ENCODE assay signal across 1 cellular context in the genomic region with DNA sequence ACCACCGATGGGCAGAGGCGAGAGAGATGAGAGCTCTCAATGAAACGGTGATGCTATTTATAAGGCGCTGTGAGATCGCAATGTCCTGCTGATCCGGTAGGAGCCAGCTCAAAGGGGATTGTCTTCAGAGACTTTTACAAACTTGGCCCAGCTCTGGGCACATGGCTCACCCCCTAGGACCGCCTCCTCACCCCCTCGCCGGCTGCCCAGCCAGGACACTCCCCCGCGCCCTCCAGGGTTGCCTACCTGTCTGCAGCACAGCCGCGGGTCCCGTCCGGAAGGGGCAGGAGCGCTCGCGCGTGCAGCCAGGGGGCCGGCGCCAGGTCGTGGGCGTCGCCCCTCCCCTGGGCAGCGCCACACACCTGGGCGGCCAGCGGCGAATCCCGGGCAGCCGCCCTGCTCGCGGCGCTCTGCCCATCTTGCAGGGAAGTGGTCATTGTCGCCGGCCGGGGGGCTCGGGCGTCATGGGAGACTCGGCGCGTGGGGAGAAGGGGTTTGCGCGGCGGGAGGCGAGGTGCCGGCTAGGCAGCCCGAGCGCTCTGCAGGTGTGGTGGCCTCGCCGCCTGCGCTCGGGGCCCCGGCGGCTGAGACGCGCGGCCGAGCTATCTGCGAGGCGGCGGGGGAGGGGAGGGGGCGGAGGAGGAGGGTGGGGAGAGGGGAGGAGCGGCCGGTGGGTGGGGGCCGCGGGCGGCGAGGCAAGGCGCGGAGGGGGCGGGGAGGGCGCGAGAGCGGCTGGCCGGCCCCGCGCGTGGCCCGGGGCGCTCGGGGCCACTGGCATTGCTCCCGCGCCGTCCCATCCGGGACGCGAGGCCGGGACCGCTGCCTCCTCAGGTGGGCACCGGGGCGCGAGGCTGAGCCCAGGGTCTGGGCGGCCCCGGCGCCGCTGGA.
TF ChIP-seq lines count a peak whose summit lies in the region.

TSS of gene GRB14 (minus strand) at position 610 of the 888 bp plus-strand sequence. CDS start at position 437, 173 bp downstream.

TF ChIP-seq in H1, 55 proteins besides CTCF, POLR2A, EP300 and RAD21:
- TF ChIP-seq RNF2 (IDR thresholded peaks at IDR 0.05; ENCODE audit: borderline replicate concordance, low read depth, low read length, missing control alignments, poor library complexity, severe bottlenecking) (no peak), MAX (IDR thresholded peaks at IDR 0.05) (peak; percentile 72), SAP30 (IDR thresholded peaks at IDR 0.05; ENCODE audit: insufficient read depth, insufficient replicate concordance, low read length) (no peak), TBP (IDR thresholded peaks at IDR 0.05; ENCODE audit: low read depth, low read length) (peak; percentile 69; the same call in 1 of the 2 replicates), ZNF274 (IDR thresholded peaks at IDR 0.05; ENCODE audit: borderline replicate concordance, extremely low read depth, low read length) (no peak), ATF3 (IDR thresholded peaks at IDR 0.05; ENCODE audit: insufficient read depth, low read depth, low read length) (no peak), HDAC2 (IDR thresholded peaks at IDR 0.05; ENCODE audit: borderline replicate concordance in 1 of 2, low read depth in 2 of 2, low read length in 2 of 2) (peak; percentile 7 to 79; a peak in 2 of 4 replicates), SIX5 (IDR thresholded peaks at IDR 0.05; ENCODE audit: low read depth, low read length) (no peak), EGR1 (IDR thresholded peaks at IDR 0.05; ENCODE audit: borderline replicate concordance, low read depth, low read length) (peak; percentile 54; the same call in 1 of the 2 replicates), NANOG (IDR thresholded peaks at IDR 0.05; ENCODE audit: insufficient read depth, low read depth, low read length, poor library complexity, severe bottlenecking) (no peak), SRF (IDR thresholded peaks at IDR 0.05; ENCODE audit: low read depth, low read length) (no peak), JUND (IDR thresholded peaks at IDR 0.05; ENCODE audit: low read length) (no peak), KDM4A (IDR thresholded peaks at IDR 0.05; ENCODE audit: low read depth, low read length, severe bottlenecking) (peak; percentile 80), EZH2 (IDR thresholded peaks at IDR 0.05; ENCODE audit: low read depth, low read length, severe bottlenecking) (no peak), TEAD4 (IDR thresholded peaks at IDR 0.05; ENCODE audit: low read depth, low read length) (no peak), POLR2AphosphoS5 (IDR thresholded peaks at IDR 0.05; ENCODE audit: low read depth, low read length) (peak; percentile 77; the same call in 1 of the 2 replicates), GABPA (IDR thresholded peaks at IDR 0.05; ENCODE audit: borderline replicate concordance, insufficient read depth, low read length) (no peak), TAF1 (IDR thresholded peaks at IDR 0.05; ENCODE audit: low read depth, low read length) (peak; percentile 63; the same call in 1 of the 2 replicates), BRCA1 (IDR thresholded peaks at IDR 0.05; ENCODE audit: low read depth, low read length) (no peak), SIRT6 (IDR thresholded peaks at IDR 0.05; ENCODE audit: low read length) (no peak), PHF8 (conservative IDR thresholded peaks at IDR 0.05; ENCODE audit: low read depth, low read length) (peak; percentile 74), ASH2L (IDR thresholded peaks at IDR 0.05; ENCODE audit: low read length) (peak; percentile 76)
- TF ChIP-seq, protein P1, sequence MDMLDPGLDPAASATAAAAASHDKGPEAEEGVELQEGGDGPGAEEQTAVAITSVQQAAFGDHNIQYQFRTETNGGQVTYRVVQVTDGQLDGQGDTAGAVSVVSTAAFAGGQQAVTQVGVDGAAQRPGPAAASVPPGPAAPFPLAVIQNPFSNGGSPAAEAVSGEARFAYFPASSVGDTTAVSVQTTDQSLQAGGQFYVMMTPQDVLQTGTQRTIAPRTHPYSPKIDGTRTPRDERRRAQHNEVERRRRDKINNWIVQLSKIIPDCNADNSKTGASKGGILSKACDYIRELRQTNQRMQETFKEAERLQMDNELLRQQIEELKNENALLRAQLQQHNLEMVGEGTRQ (IDR thresholded peaks at IDR 0.05; ENCODE audit: low read length) = no peak
- TF ChIP-seq, protein P2, sequence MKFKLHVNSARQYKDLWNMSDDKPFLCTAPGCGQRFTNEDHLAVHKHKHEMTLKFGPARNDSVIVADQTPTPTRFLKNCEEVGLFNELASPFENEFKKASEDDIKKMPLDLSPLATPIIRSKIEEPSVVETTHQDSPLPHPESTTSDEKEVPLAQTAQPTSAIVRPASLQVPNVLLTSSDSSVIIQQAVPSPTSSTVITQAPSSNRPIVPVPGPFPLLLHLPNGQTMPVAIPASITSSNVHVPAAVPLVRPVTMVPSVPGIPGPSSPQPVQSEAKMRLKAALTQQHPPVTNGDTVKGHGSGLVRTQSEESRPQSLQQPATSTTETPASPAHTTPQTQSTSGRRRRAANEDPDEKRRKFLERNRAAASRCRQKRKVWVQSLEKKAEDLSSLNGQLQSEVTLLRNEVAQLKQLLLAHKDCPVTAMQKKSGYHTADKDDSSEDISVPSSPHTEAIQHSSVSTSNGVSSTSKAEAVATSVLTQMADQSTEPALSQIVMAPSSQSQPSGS (IDR thresholded peaks at IDR 0.05; ENCODE audit: low read length) = no peak
- TF ChIP-seq, protein P3, sequence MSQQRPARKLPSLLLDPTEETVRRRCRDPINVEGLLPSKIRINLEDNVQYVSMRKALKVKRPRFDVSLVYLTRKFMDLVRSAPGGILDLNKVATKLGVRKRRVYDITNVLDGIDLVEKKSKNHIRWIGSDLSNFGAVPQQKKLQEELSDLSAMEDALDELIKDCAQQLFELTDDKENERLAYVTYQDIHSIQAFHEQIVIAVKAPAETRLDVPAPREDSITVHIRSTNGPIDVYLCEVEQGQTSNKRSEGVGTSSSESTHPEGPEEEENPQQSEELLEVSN (IDR thresholded peaks at IDR 0.05) = peak; percentile 52
